ENCODE assay signal across 26 cellular contexts in genomic region chr9:136985853-136986252, GRCh38. TPM values are rescaled to one million over a fixed set of nuclear protein-coding genes. Genes with fewer than 3 reads are reported as not detected.
"Had no signal": no experiment of that assay in that cellular context is flagged by ENCODE, and none has a peak within 500 bp of the region (broad histone marks: within the 10 kb centered on the region; RNA-seq: fewer than 3 reads in every experiment).

No MANE protein-coding gene starts in this region.

- H2AFZ ChIP-seq: parathyroid adenoma had no signal

- H3K36me3 ChIP-seq: heart left ventricle, left lung, spleen had no signal

- H3K9ac ChIP-seq: parathyroid adenoma had no signal

- H3K9me3 ChIP-seq: psoas muscle, spleen had no signal

- DNase-seq: activated CD4-positive, alpha-beta T cell treated with anti-CD3 and anti-CD28 coated beads for 36 hours; activated CD4-positive, CD25-positive, alpha-beta regulatory T cell; activated CD8-positive, alpha-beta memory T cell treated with anti-CD3 and anti-CD28 coated beads, Interleukin-2, amount 10 ng/mL, durations not matched to agents 7 days and 5 days; activated CD8-positive, alpha-beta T cell treated with anti-CD3 and anti-CD28 coated beads, Interleukin-2, amount 10 ng/mL, durations not matched to agents 7 days and 5 days; activated naive CD4-positive, alpha-beta T cell; activated T-cell treated with anti-CD3 and anti-CD28 coated beads, Interleukin-2, amount 50 U/mL, for 48 hours; anterior cingulate cortex; effector memory CD8-positive, alpha-beta T cell; kidney glomerular epithelial cell; left lung; nucleus accumbens; psoas muscle; spleen; stimulated activated naive CD4-positive, alpha-beta T cell treated with Interleukin-2 at 50 U/mL for 16 hours; T-helper 2 cell; trophoblast cell had no signal

- H3K27ac ChIP-seq: heart left ventricle, left lung, parathyroid adenoma, psoas muscle, spleen had no signal

- H3K4me1 ChIP-seq: parathyroid adenoma, psoas muscle had no signal

- H3K4me3 ChIP-seq: left lung, psoas muscle had no signal

- H3K79me2 ChIP-seq: parathyroid adenoma had no signal

- ATAC-seq: activated CD4-positive, alpha-beta T cell treated with anti-CD3 and anti-CD28 coated beads for 36 hours; activated CD8-positive, alpha-beta T cell treated with anti-CD3 and anti-CD28 coated beads, Interleukin-2, amount 10 ng/mL, durations not matched to agents 7 days and 5 days; activated naive CD4-positive, alpha-beta T cell treated with anti-CD3 and anti-CD28 coated beads, Interleukin-2, amount 50 U/mL, for 72 hours; left lung had no signal

RNA-seq across cellular contexts. Expression of gene LCNL1, which starts 3.1 kb away (rescaled TPM):
- total RNA-seq: activated CD4-positive, alpha-beta T cell treated with anti-CD3 and anti-CD28 coated beads for 36 hours; activated CD8-positive, alpha-beta T cell treated with anti-CD3 and anti-CD28 coated beads, Interleukin-2, amount 10 ng/mL, durations not matched to agents 7 days and 5 days; activated naive CD4-positive, alpha-beta T cell treated with anti-CD3 and anti-CD28 coated beads, Interleukin-2, amount 50 U/mL, for 72 hours; activated T-helper 2 cell treated with anti-CD3 and anti-CD28 coated beads, Interferon-gamma antibody, Interleukin-2, Interleukin-4, amounts not matched to agents 10 μg/mL and 5 μg/mL and 100 μg/mL, durations not matched to agents 14 hours and 24 hours and 36 hours; bronchial epithelial cell; dermis microvascular lymphatic vessel endothelial cell; endothelial cell of umbilical vein; lung microvascular endothelial cell had no signal
- polyA plus RNA-seq: endothelial cell of umbilical vein had no signal

RNA-seq across cellular contexts. Expression of gene PTGDS, which starts 8.5 kb away (rescaled TPM):
- total RNA-seq: activated CD4-positive, alpha-beta T cell treated with anti-CD3 and anti-CD28 coated beads for 36 hours; activated naive CD4-positive, alpha-beta T cell treated with anti-CD3 and anti-CD28 coated beads, Interleukin-2, amount 50 U/mL, for 72 hours; activated T-helper 2 cell treated with anti-CD3 and anti-CD28 coated beads, Interferon-gamma antibody, Interleukin-2, Interleukin-4, amounts not matched to agents 10 μg/mL and 5 μg/mL and 100 μg/mL, durations not matched to agents 14 hours and 24 hours and 36 hours; endothelial cell of umbilical vein had no signal
- polyA plus RNA-seq: endothelial cell of umbilical vein had no signal

RNA-seq across cellular contexts. Expression of gene CLIC3, which starts 10.5 kb away (rescaled TPM):
- total RNA-seq: activated CD4-positive, alpha-beta T cell treated with anti-CD3 and anti-CD28 coated beads for 36 hours; activated naive CD4-positive, alpha-beta T cell treated with anti-CD3 and anti-CD28 coated beads, Interleukin-2, amount 50 U/mL, for 72 hours; activated T-helper 2 cell treated with anti-CD3 and anti-CD28 coated beads, Interferon-gamma antibody, Interleukin-2, Interleukin-4, amounts not matched to agents 10 μg/mL and 5 μg/mL and 100 μg/mL, durations not matched to agents 14 hours and 24 hours and 36 hours; dermis microvascular lymphatic vessel endothelial cell; endothelial cell of umbilical vein; lung microvascular endothelial cell; temporal lobe had no signal

RNA-seq across cellular contexts. Expression of gene LCN12, which starts 33.8 kb away (rescaled TPM):
- total RNA-seq: bronchial epithelial cell, dermis microvascular lymphatic vessel endothelial cell, lung microvascular endothelial cell had no signal
- polyA plus RNA-seq: fibroblast of lung had no signal
